8 cellular contexts compared by ENCODE assay signal in genomic region chr15:43493687-43494472, GRCh38. TPM values are rescaled to one million over a fixed set of nuclear protein-coding genes. Genes with fewer than 3 reads are reported as not detected.
DNase-seq lines count a peak whose midpoint lies in the region; ATAC-seq lines count a peak whose summit lies in the region.

No MANE protein-coding gene starts in this region.

- CTCF ChIA-PET in activated CD4-positive, alpha-beta T cell treated with anti-CD3 and anti-CD28 coated beads for 36 hours (lab: Charles Lee), result interaction anchor here (0.6 to 2.0 kb wide), 7 partner anchors 10 to 58 kb away, joined by 3 to 11 read pairs (median 3); partner anchors contain the start of gene MAP1A

- H3K27me3 Mint-ChIP-seq in activated CD4-positive, alpha-beta T cell treated with anti-CD3 and anti-CD28 coated beads for 36 hours, result no peaks in the 10 kb centered on the region
- no peaks in the 10 kb centered on the region for H3K27me3 Mint-ChIP-seq in activated T-helper 2 cell treated with anti-CD3 and anti-CD28 coated beads, Interferon-gamma antibody, Interleukin-2, Interleukin-4, amounts not matched to agents 10 μg/mL and 5 μg/mL and 100 μg/mL, durations not matched to agents 14 hours and 24 hours and 36 hours (ENCODE audit: low read depth)

- POLR2A ChIA-PET in activated CD4-positive, alpha-beta T cell treated with anti-CD3 and anti-CD28 coated beads for 36 hours (lab: Charles Lee), result interaction anchor here (1.3 kb wide), 1 partner anchor 17 kb away, joined by 6 read pairs; no protein-coding TSS in a partner anchor

- peak overlapping the region; percentile 81 for H3K4me3 Mint-ChIP-seq in activated CD4-positive, alpha-beta T cell treated with anti-CD3 and anti-CD28 coated beads for 36 hours
- peak overlapping the region; percentile 96 for H3K4me3 Mint-ChIP-seq in activated T-helper 2 cell treated with anti-CD3 and anti-CD28 coated beads, Interferon-gamma antibody, Interleukin-2, Interleukin-4, amounts not matched to agents 10 μg/mL and 5 μg/mL and 100 μg/mL, durations not matched to agents 14 hours and 24 hours and 36 hours (ENCODE audit: low read depth)

- intact Hi-C loops in activated CD4-positive, alpha-beta T cell treated with anti-CD3 and anti-CD28 coated beads for 36 hours (cut with DNase I, micrococcal nuclease), result loop anchor here (1.0 to 5.0 kb wide), 6 partner anchors 16 to 387 kb away; partner anchors contain the start of genes PDIA3 (in 2 of the 2), LCMT2 (in 1 of the 2) and UBR1 (in 1 of the 2)
- intact Hi-C loops in activated T-helper 2 cell treated with anti-CD3 and anti-CD28 coated beads, Interferon-gamma antibody, Interleukin-2, Interleukin-4, amounts not matched to agents 10 μg/mL and 5 μg/mL and 100 μg/mL, durations not matched to agents 14 hours and 24 hours and 36 hours (cut with micrococcal nuclease), result loop anchor here (1.0 kb wide), 1 partner anchor 16 kb away; no protein-coding TSS in a partner anchor
- intact Hi-C loops in left colon (cut with DNase I, micrococcal nuclease), result no loop called here

- no peak for ATAC-seq in activated CD4-positive, alpha-beta T cell treated with anti-CD3 and anti-CD28 coated beads for 36 hours
- ATAC-seq in left colon (peak; percentile 52), GM19324 (IDR thresholded peaks at IDR 0.05; ENCODE audit: low FRiP score, unreplicated experiment) (no peak), HG03039 (IDR thresholded peaks at IDR 0.05; ENCODE audit: unreplicated experiment) (no peak), HG03520 (IDR thresholded peaks at IDR 0.05; ENCODE audit: unreplicated experiment) (no peak)

- H3K27ac ChIP-seq in temporal lobe (ENCODE audit: low read depth, low read length), result peak overlapping the region; percentile 75

- H3K9me3 Mint-ChIP-seq in activated CD4-positive, alpha-beta T cell treated with anti-CD3 and anti-CD28 coated beads for 36 hours (ENCODE audit: low read depth), result no peaks in the 10 kb centered on the region
- no peaks in the 10 kb centered on the region for H3K9me3 Mint-ChIP-seq in activated T-helper 2 cell treated with anti-CD3 and anti-CD28 coated beads, Interferon-gamma antibody, Interleukin-2, Interleukin-4, amounts not matched to agents 10 μg/mL and 5 μg/mL and 100 μg/mL, durations not matched to agents 14 hours and 24 hours and 36 hours

- peaks cover 18% of the 10 kb centered on the region for H3K36me3 Mint-ChIP-seq in activated CD4-positive, alpha-beta T cell treated with anti-CD3 and anti-CD28 coated beads for 36 hours (ENCODE audit: low read depth)
- H3K36me3 Mint-ChIP-seq in activated T-helper 2 cell treated with anti-CD3 and anti-CD28 coated beads, Interferon-gamma antibody, Interleukin-2, Interleukin-4, amounts not matched to agents 10 μg/mL and 5 μg/mL and 100 μg/mL, durations not matched to agents 14 hours and 24 hours and 36 hours (ENCODE audit: low read depth), result peaks cover 32% of the 10 kb centered on the region

- peak overlapping the region; percentile 93 for H3K27ac Mint-ChIP-seq in activated CD4-positive, alpha-beta T cell treated with anti-CD3 and anti-CD28 coated beads for 36 hours
- no peak overlapping the region for H3K27ac Mint-ChIP-seq in activated T-helper 2 cell treated with anti-CD3 and anti-CD28 coated beads, Interferon-gamma antibody, Interleukin-2, Interleukin-4, amounts not matched to agents 10 μg/mL and 5 μg/mL and 100 μg/mL, durations not matched to agents 14 hours and 24 hours and 36 hours

- H3K4me1 Mint-ChIP-seq in activated CD4-positive, alpha-beta T cell treated with anti-CD3 and anti-CD28 coated beads for 36 hours, result peaks cover 29% of the 10 kb centered on the region
- H3K4me1 Mint-ChIP-seq in activated T-helper 2 cell treated with anti-CD3 and anti-CD28 coated beads, Interferon-gamma antibody, Interleukin-2, Interleukin-4, amounts not matched to agents 10 μg/mL and 5 μg/mL and 100 μg/mL, durations not matched to agents 14 hours and 24 hours and 36 hours (ENCODE audit: low read depth), result peaks cover 25% of the 10 kb centered on the region

- DNase-seq in activated CD4-positive, alpha-beta T cell treated with anti-CD3 and anti-CD28 coated beads for 36 hours, result no peak
- no peak for DNase-seq in activated CD4-positive, alpha-beta T cell treated with anti-CD3 and anti-CD28 coated beads, Interleukin-2, amount 50 U/mL, for 48 hours
- DNase-seq in activated T-helper 2 cell treated with anti-CD3 and anti-CD28 coated beads, Interferon-gamma antibody, Interleukin-2, Interleukin-4, amounts not matched to agents 10 μg/mL and 5 μg/mL and 100 μg/mL, durations not matched to agents 14 hours and 24 hours and 36 hours (ENCODE audit: low spot score), result no peak
- DNase-seq in left colon, result no peak

RNA-seq across cellular contexts. Expression of gene TP53BP1, which starts 0.9 kb away (rescaled TPM):
- 10 to 100 TPM; 22.4 to 23.9 TPM for total RNA-seq in activated CD4-positive, alpha-beta T cell treated with anti-CD3 and anti-CD28 coated beads for 36 hours
- 43.8 and 46.6 TPM in 2 replicates for total RNA-seq in activated T-helper 2 cell treated with anti-CD3 and anti-CD28 coated beads, Interferon-gamma antibody, Interleukin-2, Interleukin-4, amounts not matched to agents 10 μg/mL and 5 μg/mL and 100 μg/mL, durations not matched to agents 14 hours and 24 hours and 36 hours
- total RNA-seq in left colon, result 10 to 100 TPM; 26.9 to 32.0 TPM
- total RNA-seq in temporal lobe, result 116 TPM

RNA-seq across cellular contexts. Expression of gene MAP1A, which starts 23.5 kb away (rescaled TPM):
- total RNA-seq in activated CD4-positive, alpha-beta T cell treated with anti-CD3 and anti-CD28 coated beads for 36 hours, result 1 to 10 TPM; 1.3 TPM
- total RNA-seq in activated T-helper 2 cell treated with anti-CD3 and anti-CD28 coated beads, Interferon-gamma antibody, Interleukin-2, Interleukin-4, amounts not matched to agents 10 μg/mL and 5 μg/mL and 100 μg/mL, durations not matched to agents 14 hours and 24 hours and 36 hours, result 1.9 TPM in 2 replicates
- total RNA-seq in left colon (1 to 10 TPM; 1.9 to 7.4 TPM), temporal lobe (35.2 TPM)

Comparison
In these comparisons a context has a peak if more than half of its experiments do, and no peak if none do; other contexts are left out.
1. intact Hi-C loops: an anchor here in activated CD4-positive, alpha-beta T cell treated with anti-CD3 and anti-CD28 coated beads for 36 hours (1.0 to 5.0 kb wide) and activated T-helper 2 cell treated with anti-CD3 and anti-CD28 coated beads, Interferon-gamma antibody, Interleukin-2, Interleukin-4, amounts not matched to agents 10 μg/mL and 5 μg/mL and 100 μg/mL, durations not matched to agents 14 hours and 24 hours and 36 hours (1.0 kb wide); none called in left colon.